ENCODE assay signal across 8 cellular contexts in genomic region chr1:207962716-207963428, GRCh38. TPM values are rescaled to one million over a fixed set of nuclear protein-coding genes. Genes with fewer than 3 reads are reported as not detected.
DNase-seq lines count a peak whose midpoint lies in the region; ATAC-seq and TF ChIP-seq lines count a peak whose summit lies in the region.

No MANE protein-coding gene starts in this region.

- CTCF ChIA-PET in RWPE1 (lab: Yijun Ruan, JAX): interaction anchor here (0.5 to 3.7 kb wide), 13 partner anchors 9 to 133 kb away, joined by 3 to 30 read pairs (median 4); no protein-coding TSS in a partner anchor

- H3K27ac ChIP-seq in RWPE1: peak overlapping the region; percentile 60
- H3K27ac ChIP-seq in cingulate gyrus (ENCODE audit: low read depth, low read length): peak overlapping the region; percentile 96
- peak overlapping the region; percentile 89 to 97 for H3K27ac ChIP-seq in liver (ENCODE audit: low read depth in 1 of 2, low read length in 2 of 2)

- H3K27me3 ChIP-seq in liver (ENCODE audit: control insufficient read depth in 4 of 4, insufficient read depth in 4 of 4, low read length in 3 of 4): no peaks in the 10 kb centered on the region

- peak; percentile 39 for ATAC-seq in HG02642 (IDR thresholded peaks at IDR 0.05; ENCODE audit: poor library complexity, unreplicated experiment)

- H3K4me3 ChIP-seq in liver (ENCODE audit: low read depth in 1 of 3, low read length in 3 of 3): peak overlapping the region; percentile 56 to 77 (median 65)

- no peak for TF ChIP-seq CTCF in RWPE1 (conservative IDR thresholded peaks at IDR 0.05; ENCODE audit: low read depth)
- no peak for TF ChIP-seq CTCF in liver (IDR thresholded peaks at IDR 0.05; ENCODE audit: low read depth, low read length, missing input control)

- WGBS in liver: 24% methylated on average over 33 of the region's 33 CpGs

- peak overlapping the region; percentile 82 to 95 for H3K9ac ChIP-seq in liver (ENCODE audit: low read depth in 1 of 2, low read length in 2 of 2)

- DNase-seq in NCI-H748 (lab: John Stamatoyannopoulos, UW; ENCODE audit: unreplicated experiment): peak; percentile 39
- no peak for DNase-seq in NCI-H748 treated with DMSO at 0.1 percent for 48 hours (lab: John Stamatoyannopoulos, UW)
- no peak for DNase-seq in RWPE1 (ENCODE audit: low spot score)
- DNase-seq in stimulated activated CD8-positive, alpha-beta memory T cell treated with anti-CD3 and anti-CD28 coated beads, Interleukin-4, amount 100 ng/mL, for 48 hours: peak; percentile 52
- DNase-seq in NCI-H2196 treated with DMSO at 0.1 percent for 48 hours (lab: John Stamatoyannopoulos, UW; ENCODE audit: unreplicated experiment): no peak

- no peak for TF ChIP-seq RAD21 in liver (IDR thresholded peaks at IDR 0.05)

- POLR2A ChIA-PET in RWPE1 (lab: Yijun Ruan, JAX; ENCODE audit: low non-redundant PET): interaction anchor here (1.0 kb wide), 1 partner anchor 9 kb away, joined by 3 read pairs; no protein-coding TSS in a partner anchor

- peaks cover 7 to 25% (median 13%) of the 10 kb centered on the region in 4 donors for H3K4me1 ChIP-seq in liver (ENCODE audit: control insufficient read depth in 4 of 4, insufficient read depth in 4 of 4, low read length in 3 of 4)

- H3K9me3 ChIP-seq in liver (ENCODE audit: control insufficient read depth in 4 of 4, low read length in 3 of 4): no peaks in the 10 kb centered on the region

- H3K36me3 ChIP-seq in liver (ENCODE audit: control insufficient read depth in 4 of 4, insufficient read depth in 3 of 4, low read depth in 1 of 4, low read length in 3 of 4): no peaks in the 10 kb centered on the region

TF ChIP-seq in liver, 16 proteins besides CTCF, POLR2A, EP300 and RAD21:
- TF ChIP-seq YY1 (IDR thresholded peaks at IDR 0.05) (peak; percentile 25), FOXA1 (IDR thresholded peaks at IDR 0.05) (no peak), REST (IDR thresholded peaks at IDR 0.05) (peak; percentile 7)

RNA-seq across cellular contexts. Expression of gene CD34, which starts 51.9 kb away (rescaled TPM):
- total RNA-seq in liver: 1 to 10 TPM; 1.5 TPM
- polyA plus RNA-seq in liver: 1 to 10 TPM; 2.0 to 4.0 TPM

Comparison
In these comparisons a context has a peak if more than half of its experiments do, and no peak if none do; other contexts are left out.
1. DNase-seq: peak in NCI-H748 (single experiment) and stimulated activated CD8-positive, alpha-beta memory T cell treated with anti-CD3 and anti-CD28 coated beads, Interleukin-4, amount 100 ng/mL, for 48 hours (single experiment); none in NCI-H748 treated with DMSO at 0.1 percent for 48 hours (single experiment), RWPE1 (single experiment) and NCI-H2196 treated with DMSO at 0.1 percent for 48 hours (single experiment).
2. Peak in every context shown above with its lines, with median percentiles within 50 percentile points of each other: H3K27ac ChIP-seq.